In the genomic region with DNA sequence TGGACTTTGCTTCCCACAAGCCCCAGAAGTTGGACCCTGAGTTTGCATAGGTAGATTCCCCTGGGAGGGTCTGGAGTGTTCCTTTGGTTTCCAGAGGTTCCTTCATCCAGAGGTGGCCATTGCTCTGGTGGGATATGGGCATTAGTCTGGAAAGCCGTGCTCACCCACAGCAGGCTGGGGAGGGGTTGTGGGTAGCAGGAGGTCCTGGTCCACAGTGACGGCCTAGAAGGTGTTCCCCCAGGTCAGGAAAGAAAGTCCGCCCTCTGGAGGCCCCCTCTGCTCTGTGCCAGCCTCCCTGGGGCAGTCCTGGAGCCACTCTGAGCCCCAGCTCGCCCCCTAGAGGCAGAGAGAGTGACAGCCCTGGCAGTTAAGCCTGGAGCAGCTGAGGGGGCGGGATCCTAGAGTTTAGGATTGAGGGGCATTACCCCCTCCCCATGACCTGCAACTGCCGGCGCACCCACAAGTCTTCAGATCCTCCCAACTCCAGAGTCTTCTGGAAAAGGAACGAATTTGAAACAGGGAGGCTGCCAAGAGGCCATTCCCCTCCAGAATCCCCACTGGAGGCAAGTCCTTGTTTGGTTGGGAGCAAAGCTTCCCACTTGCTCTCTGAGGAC, we compare ENCODE assay signal across 9 cellular contexts. TPM values are rescaled to one million over a fixed set of nuclear protein-coding genes. Genes with fewer than 3 reads are reported as not detected.
A peak's percentile ranks its signal among the peaks of the same experiment; 100 is the strongest.
DNase-seq lines count a peak whose midpoint lies in the region; ATAC-seq and TF ChIP-seq lines count a peak whose summit lies in the region.
"Had no signal": no experiment of that assay in that cellular context is flagged by ENCODE, and none has a peak within 500 bp of the region (broad histone marks: within the 10 kb centered on the region; RNA-seq: fewer than 3 reads in every experiment).

No MANE protein-coding gene starts in this region.

- POLR2A ChIA-PET in activated naive CD8-positive, alpha-beta T cell treated with anti-CD3 and anti-CD28 coated beads, Interleukin-2, amount 10 ng/mL, durations not matched to agents 7 days and 5 days (lab: Charles Lee), result no interaction called here

- H3K4me1 Mint-ChIP-seq in activated naive CD8-positive, alpha-beta T cell treated with anti-CD3 and anti-CD28 coated beads, Interleukin-2, amount 10 ng/mL, durations not matched to agents 7 days and 5 days, result no peaks in the 10 kb centered on the region

- H3K27ac Mint-ChIP-seq in activated naive CD8-positive, alpha-beta T cell treated with anti-CD3 and anti-CD28 coated beads, Interleukin-2, amount 10 ng/mL, durations not matched to agents 7 days and 5 days, result no peak overlapping the region
- H3K27ac Mint-ChIP-seq: dendritic cell treated with granulocyte-macrophage colony-stimulating factor and Interleukin-4, amounts not matched to agents 40 ng/mL and 50 ng/mL, for 4 days had no signal

- H3K36me3 Mint-ChIP-seq in activated naive CD8-positive, alpha-beta T cell treated with anti-CD3 and anti-CD28 coated beads, Interleukin-2, amount 10 ng/mL, durations not matched to agents 7 days and 5 days, result no peaks in the 10 kb centered on the region

- TF ChIP-seq POLR2A in heart left ventricle (IDR thresholded peaks at IDR 0.05), result no peak

- H3K27me3 ChIP-seq in heart left ventricle, result no peaks in the 10 kb centered on the region

- no peaks in the 10 kb centered on the region for H3K9me3 ChIP-seq in heart left ventricle

- no peaks in the 10 kb centered on the region for H3K27me3 Mint-ChIP-seq in activated naive CD8-positive, alpha-beta T cell treated with anti-CD3 and anti-CD28 coated beads, Interleukin-2, amount 10 ng/mL, durations not matched to agents 7 days and 5 days
- H3K27me3 Mint-ChIP-seq: dendritic cell treated with granulocyte-macrophage colony-stimulating factor and Interleukin-4, amounts not matched to agents 40 ng/mL and 50 ng/mL, for 4 days had no signal

- no peaks in the 10 kb centered on the region for H3K9me3 Mint-ChIP-seq in activated naive CD8-positive, alpha-beta T cell treated with anti-CD3 and anti-CD28 coated beads, Interleukin-2, amount 10 ng/mL, durations not matched to agents 7 days and 5 days
- H3K9me3 Mint-ChIP-seq: dendritic cell treated with granulocyte-macrophage colony-stimulating factor and Interleukin-4, amounts not matched to agents 40 ng/mL and 50 ng/mL, for 4 days had no signal

- H3K4me3 ChIP-seq in heart left ventricle (no peak overlapping the region), retinal pigment epithelial cell (ENCODE audit: low read length) (no peak overlapping the region)

- H3K36me3 ChIP-seq in heart left ventricle, result peaks cover 2 to 94% (median 89%) of the 10 kb centered on the region in 9 donors

- ATAC-seq in activated naive CD8-positive, alpha-beta T cell treated with anti-CD3 and anti-CD28 coated beads, Interleukin-2, amount 10 ng/mL, durations not matched to agents 7 days and 5 days (ENCODE audit: low read depth), result peak; percentile 93
- ATAC-seq in heart left ventricle, result peak; percentile 74 to 83 (median 78)

- H3K27ac ChIP-seq in heart left ventricle, result peak overlapping the region in 1 of 12 donors; percentile 10

- 40 to 50% (median 45%) methylated on average over 6 to 8 of the region's 8 CpGs for WGBS in heart left ventricle, 4 donors

- intact Hi-C loops in heart left ventricle (cut with DNase I), result loop anchor here in 9 of 10 donors (1.0 to 10.0 kb wide), 7 partner anchors 57 to 88 kb away; no protein-coding TSS in a partner anchor

- no peak overlapping the region for H3K4me3 Mint-ChIP-seq in activated naive CD8-positive, alpha-beta T cell treated with anti-CD3 and anti-CD28 coated beads, Interleukin-2, amount 10 ng/mL, durations not matched to agents 7 days and 5 days
- H3K4me3 Mint-ChIP-seq: dendritic cell treated with granulocyte-macrophage colony-stimulating factor and Interleukin-4, amounts not matched to agents 40 ng/mL and 50 ng/mL, for 4 days had no signal

- DNase-seq in DMS 273 treated with DMSO at 0.1 percent for 48 hours (lab: John Stamatoyannopoulos, UW) (peak; percentile 20), GM20000 (ENCODE audit: low spot score) (peak; percentile 91), HT-29 (ENCODE audit: low spot score) (peak; percentile 73), SKM-1 (lab: John Stamatoyannopoulos, UW; ENCODE audit: unreplicated experiment) (peak; percentile 47), heart left ventricle (peak; percentile 78 to 88 (median 83)), retinal pigment epithelial cell (ENCODE audit: low read depth) (no peak), cortex of kidney (lab: John Stamatoyannopoulos, UW) (no peak)
- DNase-seq in activated naive CD8-positive, alpha-beta T cell treated with anti-CD3 and anti-CD28 coated beads, Interleukin-2, amount 10 ng/mL, durations not matched to agents 7 days and 5 days, result peak; percentile 73

- H3K4me1 ChIP-seq in heart left ventricle, result peaks cover 0 to 40% (median 16%) of the 10 kb centered on the region in 12 donors

- peak; percentile 98 for TF ChIP-seq CTCF in GM20000 (IDR thresholded peaks at IDR 0.05; ENCODE audit: extremely low read depth, missing control alignments)
- peak; percentile 81 to 95 (median 88) for TF ChIP-seq CTCF in heart left ventricle (IDR thresholded peaks at IDR 0.05)
- TF ChIP-seq CTCF in retinal pigment epithelial cell (conservative IDR thresholded peaks at IDR 0.05; ENCODE audit: low read depth, low read length), result peak; percentile 94

RNA-seq across cellular contexts. Expression of a gene that starts 36.8 kb away (rescaled TPM):
- total RNA-seq in HT-29 (2014; rRNA removed; shearing (Covaris generic)), result 6.9 and 11.0 TPM in 2 replicates
- 1 to 10 TPM; 1.0 to 1.9 TPM for total RNA-seq in activated naive CD8-positive, alpha-beta T cell treated with anti-CD3 and anti-CD28 coated beads, Interleukin-2, amount 10 ng/mL, durations not matched to agents 7 days and 5 days
- total RNA-seq in heart left ventricle, result 100 to 1,000 TPM in 2 of 9 donors, 10 to 100 TPM in 7; 50.2 to 156 (median 68.5) TPM
- polyA plus RNA-seq in heart left ventricle, result 10 to 100 TPM; 32.1 to 53.5 TPM

Comparison
In these comparisons a context has a peak if more than half of its experiments do, and no peak if none do; other contexts are left out.
1. DNase-seq: peak in DMS 273 treated with DMSO at 0.1 percent for 48 hours (single experiment), GM20000 (single experiment), HT-29 (single experiment), SKM-1 (single experiment), activated naive CD8-positive, alpha-beta T cell treated with anti-CD3 and anti-CD28 coated beads, Interleukin-2, amount 10 ng/mL, durations not matched to agents 7 days and 5 days (single experiment) and heart left ventricle (5 of 5); none in retinal pigment epithelial cell (single experiment) and cortex of kidney (single experiment).
2. Peak in every context shown above with its lines, with median percentiles within 50 percentile points of each other: CTCF ChIP-seq.